ENCODE assay signal across 24 cellular contexts in genomic region chr1:8689431-8690252, GRCh38.
DNase-seq lines count a peak whose midpoint lies in the region; ATAC-seq, FAIRE-seq and TF ChIP-seq lines count a peak whose summit lies in the region.
"Had no signal": no experiment of that assay in that cellular context is flagged by ENCODE, and none has a peak within 500 bp of the region (broad histone marks: within the 10 kb centered on the region; RNA-seq: fewer than 3 reads in every experiment).

No MANE protein-coding gene starts in this region.

- no peak for TF ChIP-seq EP300 in K562 (IDR thresholded peaks at IDR 0.05; ENCODE audit: low read length)

- in situ Hi-C loops in K562 (cut with MboI): no loop called here

- FAIRE-seq in GM19239 (lab: Jason Lieb, UNC) (peak; percentile 90), K562 (lab: Jason Lieb, UNC) (no peak)

- peaks cover 2 to 3% of the 10 kb centered on the region in 2 donors for H3K9me3 Mint-ChIP-seq in stimulated activated naive B cell treated with anti-CD40 and anti-IgM and Interleukin-4, amounts not matched to agents 10 μg/mL and 1 μg/mL and 100 μg/mL, for 72 hours
- H3K9me3 Mint-ChIP-seq: activated CD4-positive, alpha-beta T cell treated with anti-CD3 and anti-CD28 coated beads, Interleukin-2, amount 10 ng/mL, durations not matched to agents 24 days and 14 days; activated naive CD8-positive, alpha-beta T cell treated with anti-CD3 and anti-CD28 coated beads for 36 hours; activated T-helper 17 cell treated with anti-CD3 and anti-CD28 coated beads, Interleukin-2, amount 50 U/mL, for 72 hours; stimulated activated naive CD8-positive, alpha-beta T cell treated with anti-CD3 and anti-CD28 coated beads, Interleukin-15, Interleukin-2, amounts not matched to agents 100 ng/mL and 50 ng/mL, for 24 hours had no signal

- no peak for TF ChIP-seq POLR2A in K562 (conservative IDR thresholded peaks at IDR 0.05)

- no peak overlapping the region for H3K9ac ChIP-seq in K562 (ENCODE audit: insufficient read depth in 1 of 2, low read depth in 2 of 2, low read length in 2 of 2)
- H3K9ac ChIP-seq: GM23248 had no signal

- H4K20me1 ChIP-seq in K562 (replicated peaks; ENCODE audit: control insufficient read depth, insufficient read depth, low read length): peaks cover 13% of the 10 kb centered on the region

- no peaks in the 10 kb centered on the region for H3K9me3 ChIP-seq in K562 (replicated peaks; ENCODE audit: control insufficient read depth, insufficient read depth, low read depth, low read length)
- H3K9me3 ChIP-seq: body of pancreas, tibial artery had no signal

- H2AFZ ChIP-seq in K562 (ENCODE audit: low read depth, low read length): no peak overlapping the region
- H2AFZ ChIP-seq: GM23248 had no signal

- H3K79me2 ChIP-seq in K562 (ENCODE audit: control insufficient read depth, insufficient read depth, low read length): peaks cover 56% of the 10 kb centered on the region

- ATAC-seq in K562 (0 out of 3 replicates have a peak, but pooled peaks have one; percentile 28), HG03095 (IDR thresholded peaks at IDR 0.05; ENCODE audit: unreplicated experiment) (no peak)
- ATAC-seq in stimulated activated naive B cell treated with anti-CD40 and anti-IgM and Interleukin-4, amounts not matched to agents 10 μg/mL and 1 μg/mL and 100 μg/mL, for 72 hours (replicated peaks): peak; percentile 46 to 64
- ATAC-seq: activated T-helper 17 cell treated with anti-CD3 and anti-CD28 coated beads, Interleukin-2, amount 50 U/mL, for 72 hours; body of pancreas; left colon had no signal

- no peak overlapping the region for H3K27ac ChIP-seq in K562 (ENCODE audit: extremely low read depth, low read depth, low read length)
- H3K27ac ChIP-seq: body of pancreas, GM23248, skin epidermis, tibial artery had no signal

- TF ChIP-seq RAD21 in K562 (CRISPR knock-in tag; conservative IDR thresholded peaks at IDR 0.05 in 1 of 2, IDR thresholded peaks at IDR 0.05 in 1 of 2): no peak

- intact Hi-C loops in K562 (cut with micrococcal nuclease): no loop called here

- peaks cover 4 to 7% of the 10 kb centered on the region in 2 donors for H3K36me3 Mint-ChIP-seq in stimulated activated naive B cell treated with anti-CD40 and anti-IgM and Interleukin-4, amounts not matched to agents 10 μg/mL and 1 μg/mL and 100 μg/mL, for 72 hours

- no peak overlapping the region for H3K4me3 ChIP-seq in K562
- H3K4me3 ChIP-seq: body of pancreas, GM23248, skin epidermis, tibial artery had no signal

- no peaks in the 10 kb centered on the region; the same call in 2 of the 3 replicates for H3K36me3 ChIP-seq in K562 (ENCODE audit: control insufficient read depth, insufficient read depth, low read length)
- H3K36me3 ChIP-seq: tibial artery had no signal

- TF ChIP-seq CTCF in K562 (IDR thresholded peaks at IDR 0.05 in 2 of 3, conservative IDR thresholded peaks at IDR 0.05 in 1 of 3; ENCODE audit: insufficient read depth in 2 of 3, low read depth in 1 of 3, low read length in 3 of 3): no peak

- no peaks in the 10 kb centered on the region for H3K27me3 ChIP-seq in K562 (ENCODE audit: control insufficient read depth in 2 of 2, insufficient read depth in 2 of 2, low read length in 2 of 2)
- H3K27me3 ChIP-seq: body of pancreas, tibial artery had no signal

- H3K4me3 Mint-ChIP-seq in stimulated activated naive B cell treated with anti-CD40 and anti-IgM and Interleukin-4, amounts not matched to agents 10 μg/mL and 1 μg/mL and 100 μg/mL, for 72 hours: peak overlapping the region; percentile 25 to 48
- H3K4me3 Mint-ChIP-seq: activated CD4-positive, alpha-beta T cell treated with anti-CD3 and anti-CD28 coated beads, Interleukin-2, amount 10 ng/mL, durations not matched to agents 24 days and 14 days; activated naive CD8-positive, alpha-beta T cell treated with anti-CD3 and anti-CD28 coated beads for 36 hours; activated T-helper 17 cell treated with anti-CD3 and anti-CD28 coated beads, Interleukin-2, amount 50 U/mL, for 72 hours; neural crest cell; stimulated activated naive CD8-positive, alpha-beta T cell treated with anti-CD3 and anti-CD28 coated beads, Interleukin-15, Interleukin-2, amounts not matched to agents 100 ng/mL and 50 ng/mL, for 24 hours had no signal

- no peak for DNase-seq in GM19239 (ENCODE audit: insufficient read length, low spot score)
- peak; percentile 87 for DNase-seq in NCI-H510A treated with DMSO at 0.1 percent for 48 hours (lab: John Stamatoyannopoulos, UW)
- DNase-seq in K562 (ENCODE audit: extremely low read depth in 1 of 4, low spot score in 3 of 4): no peak
- no peak for DNase-seq in stimulated activated naive B cell treated with anti-CD40 and anti-IgM and Interleukin-4, amounts not matched to agents 10 μg/mL and 1 μg/mL and 100 μg/mL, for 72 hours
- no peak for DNase-seq in HK-2 (ENCODE audit: unreplicated experiment)
- no peak for DNase-seq in LoVo (ENCODE audit: low spot score)
- DNase-seq: activated CD4-positive, alpha-beta T cell treated with anti-CD3 and anti-CD28 coated beads, Interleukin-2, amount 10 ng/mL, durations not matched to agents 24 days and 14 days; activated naive CD8-positive, alpha-beta T cell treated with anti-CD3 and anti-CD28 coated beads for 36 hours; body of pancreas; Caco-2; effector memory CD4-positive, alpha-beta T cell; EL; GM23248; KBM-7; left colon; NCI-H1930; NCI-H774; T-helper 1 cell; tibial artery had no signal

- WGBS in K562 (ENCODE audit: insufficient coverage, low coverage, missing lambda C conversion rate): 89% methylated on average over 6 of the region's 6 CpGs

- peak overlapping the region; percentile 68 for H3K27ac Mint-ChIP-seq in stimulated activated naive B cell treated with anti-CD40 and anti-IgM and Interleukin-4, amounts not matched to agents 10 μg/mL and 1 μg/mL and 100 μg/mL, for 72 hours
- H3K27ac Mint-ChIP-seq: activated CD4-positive, alpha-beta T cell treated with anti-CD3 and anti-CD28 coated beads, Interleukin-2, amount 10 ng/mL, durations not matched to agents 24 days and 14 days; activated naive CD8-positive, alpha-beta T cell treated with anti-CD3 and anti-CD28 coated beads for 36 hours; activated T-helper 17 cell treated with anti-CD3 and anti-CD28 coated beads, Interleukin-2, amount 50 U/mL, for 72 hours; stimulated activated naive CD8-positive, alpha-beta T cell treated with anti-CD3 and anti-CD28 coated beads, Interleukin-15, Interleukin-2, amounts not matched to agents 100 ng/mL and 50 ng/mL, for 24 hours had no signal

- CTCF ChIA-PET in K562 (lab: Yijun Ruan, JAX; ENCODE audit: low intra/inter-chr PET ratio): no interaction called here

- no peak overlapping the region for H3K4me2 ChIP-seq in K562 (ENCODE audit: insufficient read depth, low read length)

- no TSS peak for BruUV-seq in K562 (replicated peaks; lab: Mats Ljungman, UMichigan)

- POLR2A ChIA-PET in K562 (lab: Yijun Ruan, JAX): interaction anchor here (0.5 to 2.3 kb wide), 5 partner anchors 9 to 194 kb away, joined by 3 to 11 read pairs (median 4); no protein-coding TSS in a partner anchor

- H3K9me1 ChIP-seq in K562 (ENCODE audit: control insufficient read depth, insufficient read depth, low read length): no peaks in the 10 kb centered on the region

- no peaks in the 10 kb centered on the region for H3K27me3 Mint-ChIP-seq in stimulated activated naive B cell treated with anti-CD40 and anti-IgM and Interleukin-4, amounts not matched to agents 10 μg/mL and 1 μg/mL and 100 μg/mL, for 72 hours
- H3K27me3 Mint-ChIP-seq: activated CD4-positive, alpha-beta T cell treated with anti-CD3 and anti-CD28 coated beads, Interleukin-2, amount 10 ng/mL, durations not matched to agents 24 days and 14 days; activated naive CD8-positive, alpha-beta T cell treated with anti-CD3 and anti-CD28 coated beads for 36 hours; activated T-helper 17 cell treated with anti-CD3 and anti-CD28 coated beads, Interleukin-2, amount 50 U/mL, for 72 hours; stimulated activated naive CD8-positive, alpha-beta T cell treated with anti-CD3 and anti-CD28 coated beads, Interleukin-15, Interleukin-2, amounts not matched to agents 100 ng/mL and 50 ng/mL, for 24 hours had no signal

- H3K4me1 ChIP-seq in K562 (replicated peaks in 1 of 2; ENCODE audit: control insufficient read depth in 2 of 2, insufficient read depth in 2 of 2, low read length in 2 of 2): peaks cover 3 to 5% of the 10 kb centered on the region in 2 experiments; a peak in 2 of 5 replicates
- H3K4me1 ChIP-seq: Caco-2 had no signal

- H3K4me1 Mint-ChIP-seq in stimulated activated naive B cell treated with anti-CD40 and anti-IgM and Interleukin-4, amounts not matched to agents 10 μg/mL and 1 μg/mL and 100 μg/mL, for 72 hours: peaks cover 42 to 78% of the 10 kb centered on the region in 2 donors
- H3K4me1 Mint-ChIP-seq: activated T-helper 17 cell treated with anti-CD3 and anti-CD28 coated beads, Interleukin-2, amount 50 U/mL, for 72 hours had no signal

TF ChIP-seq in K562, 482 proteins besides CTCF, POLR2A, EP300 and RAD21 (continues in another document):
- TF ChIP-seq TBP (optimal IDR thresholded peaks at IDR 0.05; ENCODE audit: low read depth, low read length): no peak
- no peak for TF ChIP-seq PTBP1 (IDR thresholded peaks at IDR 0.05; ENCODE audit: low read depth, low read length)
- TF ChIP-seq SNIP1 (IDR thresholded peaks at IDR 0.05; ENCODE audit: low read depth): no peak
- no peak for TF ChIP-seq SLC30A9 (CRISPR knock-in tag; IDR thresholded peaks at IDR 0.05)
- TF ChIP-seq E4F1 (CRISPR knock-in tag; IDR thresholded peaks at IDR 0.05; ENCODE audit: borderline replicate concordance): no peak
- TF ChIP-seq POLR3A (IDR thresholded peaks at IDR 0.05; ENCODE audit: borderline replicate concordance, extremely low read depth, insufficient read depth, insufficient read length): no peak
- no peak for TF ChIP-seq BDP1 (IDR thresholded peaks at IDR 0.05; ENCODE audit: insufficient read depth, insufficient read length)
- TF ChIP-seq MECOM (CRISPR knock-in tag; IDR thresholded peaks at IDR 0.05): no peak
- no peak for TF ChIP-seq BCOR (IDR thresholded peaks at IDR 0.05)
- no peak for TF ChIP-seq MTA1 (IDR thresholded peaks at IDR 0.05; ENCODE audit: borderline replicate concordance)
